24 cellular contexts compared by ENCODE assay signal in genomic region chr13:49057176-49057575, GRCh38.
"Had no signal": no experiment of that assay in that cellular context is flagged by ENCODE, and none has a peak within 500 bp of the region (broad histone marks: within the 10 kb centered on the region; RNA-seq: fewer than 3 reads in every experiment).

No MANE protein-coding gene starts in this region.

- ATAC-seq: left cardiac atrium; left lung; lower lobe of right lung; natural killer cell; stimulated activated memory B cell treated with anti-CD40 and anti-IgM and Interleukin-4, amounts not matched to agents 10 μg/mL and 1 μg/mL and 100 μg/mL, for 72 hours; stimulated activated naive CD8-positive, alpha-beta T cell treated with anti-CD3 and anti-CD28 coated beads, Interleukin-15, amount 100 ng/mL, for 72 hours had no signal

- H3K36me3 Mint-ChIP-seq: natural killer cell had no signal

- H3K4me3 Mint-ChIP-seq: mesothelial cell of epicardium; natural killer cell; nephron progenitor cell; stimulated activated memory B cell treated with anti-CD40 and anti-IgM and Interleukin-4, amounts not matched to agents 10 μg/mL and 1 μg/mL and 100 μg/mL, for 72 hours; stimulated activated naive CD8-positive, alpha-beta T cell treated with anti-CD3 and anti-CD28 coated beads, Interleukin-15, amount 100 ng/mL, for 72 hours; type B pancreatic cell had no signal

- H3K4me1 Mint-ChIP-seq: nephron progenitor cell had no signal

- H3K9me3 Mint-ChIP-seq: natural killer cell had no signal

- H3K27me3 Mint-ChIP-seq: naive B cell; progenitor cell of endocrine pancreas; stimulated activated memory B cell treated with anti-CD40 and anti-IgM and Interleukin-4, amounts not matched to agents 10 μg/mL and 1 μg/mL and 100 μg/mL, for 72 hours; stimulated activated naive CD8-positive, alpha-beta T cell treated with anti-CD3 and anti-CD28 coated beads, Interleukin-15, amount 100 ng/mL, for 72 hours; type B pancreatic cell had no signal

- DNase-seq: hippocampal formation; kidney glomerular epithelial cell; left cardiac atrium; left lung; lower lobe of right lung; mammary epithelial cell; mesendoderm; naive B cell; natural killer cell; nephron progenitor cell; ovary; right lobe of liver; stimulated activated CD4-positive, alpha-beta T cell treated with anti-CD3 and anti-CD28 coated beads, Interleukin-1b, Interleukin-23, amount 100 ng/mL, for 48 hours; stimulated activated CD4-positive, alpha-beta T cell treated with anti-CD3 and anti-CD28 coated beads, Interleukin-2, amount 100 ng/mL, for 48 hours; stimulated activated CD4-positive, alpha-beta T cell treated with anti-CD3 and anti-CD28 coated beads, Interleukin-4, amount 100 ng/mL, for 4 hours; stimulated activated CD8-positive, alpha-beta memory T cell treated with anti-CD3 and anti-CD28 coated beads, Interleukin-4, amount 100 ng/mL, for 48 hours; stimulated activated naive CD4-positive, alpha-beta T cell treated with Interleukin-2 at 50 U/mL for 16 hours; stimulated activated naive CD8-positive, alpha-beta T cell treated with anti-CD3 and anti-CD28 coated beads, Interleukin-15, amount 100 ng/mL, for 72 hours; substantia nigra; uterus had no signal

- H3K27ac Mint-ChIP-seq: mesothelial cell of epicardium; natural killer cell; stimulated activated memory B cell treated with anti-CD40 and anti-IgM and Interleukin-4, amounts not matched to agents 10 μg/mL and 1 μg/mL and 100 μg/mL, for 72 hours had no signal
